Comparison of ENCODE assay signal across 24 cellular contexts in genomic region chr5:102738037-102738436, GRCh38.
"Had no signal": no experiment of that assay in that cellular context is flagged by ENCODE, and none has a peak within 500 bp of the region (broad histone marks: within the 10 kb centered on the region; RNA-seq: fewer than 3 reads in every experiment).

No MANE protein-coding gene starts in this region.

- H3K27me3 ChIP-seq: Peyer's patch, SJCRH30 had no signal

- DNase-seq: activated CD4-positive, alpha-beta memory T cell treated with anti-CD3 and anti-CD28 coated beads for 36 hours; activated CD4-positive, alpha-beta T cell treated with anti-CD3 and anti-CD28 coated beads, Interleukin-2, amount 10 ng/mL, durations not matched to agents 7 days and 5 days; activated CD4-positive, CD25-positive, alpha-beta regulatory T cell; activated CD8-positive, alpha-beta memory T cell treated with anti-CD3 and anti-CD28 coated beads for 24 hours; activated gamma-delta T cell; activated naive CD4-positive, alpha-beta T cell treated with anti-CD3 and anti-CD28 coated beads for 36 hours; activated T-cell treated with anti-CD3 and anti-CD28 coated beads, Interleukin-2, amount 50 U/mL, for 48 hours; anterior cingulate cortex; cerebellar nuclear complex; MM.1S; NCI-H1105; NCI-H1436; NCI-H1930; NCI-H526; NCI-H82; OCI-M1; Peyer's patch; Right ventricle myocardium superior; SJCRH30; SK-N-SH; T-helper 1 cell had no signal

- H3K36me3 ChIP-seq: Peyer's patch, SJCRH30 had no signal

- H3K4me2 ChIP-seq: SK-N-SH had no signal

- H3K27ac ChIP-seq: Peyer's patch, RWPE1, SJCRH30, VCaP had no signal

- H3K4me3 ChIP-seq: Peyer's patch, SJCRH30 had no signal

- ATAC-seq: activated T-helper 17 cell treated with anti-CD3 and anti-CD28 coated beads, Interleukin-2, amount 50 U/mL, for 72 hours had no signal

- H3K4me1 ChIP-seq: Peyer's patch, SJCRH30 had no signal

- H3K9me3 ChIP-seq: Peyer's patch, SJCRH30, SK-N-SH had no signal
